In the genomic region with DNA sequence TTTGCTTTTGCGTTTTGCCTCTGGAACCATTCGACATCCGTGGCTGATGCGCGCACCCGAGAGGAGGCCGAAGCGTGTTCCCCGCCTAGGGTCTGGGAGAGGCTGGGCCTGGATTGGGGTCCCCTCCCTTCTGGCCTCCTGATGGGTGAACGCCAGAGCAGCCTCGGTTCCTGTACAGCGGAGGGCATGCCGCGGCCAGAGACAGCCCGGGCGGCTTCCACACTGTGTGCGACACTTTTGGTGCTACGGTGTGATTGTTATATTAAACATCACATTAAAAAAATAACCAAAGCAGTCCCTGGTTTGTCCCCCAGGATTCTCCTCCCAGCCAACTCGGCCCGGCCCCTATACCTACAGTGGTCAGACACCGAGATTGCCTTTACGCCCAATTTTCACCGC, we compare ENCODE assay signal across 9 cellular contexts. TPM values are rescaled to one million over a fixed set of nuclear protein-coding genes. Genes with fewer than 3 reads are reported as not detected.
A peak's percentile ranks its signal among the peaks of the same experiment; 100 is the strongest.
DNase-seq lines count a peak whose midpoint lies in the region; ATAC-seq and FAIRE-seq lines count a peak whose summit lies in the region.
"Had no signal": no experiment of that assay in that cellular context is flagged by ENCODE, and none has a peak within 500 bp of the region (broad histone marks: within the 10 kb centered on the region; RNA-seq: fewer than 3 reads in every experiment).

No MANE protein-coding gene starts in this region.

- H3K4me3 Mint-ChIP-seq in activated T-cell treated with anti-CD3 and anti-CD28 coated beads, Interleukin-2, amount 50 U/mL, for 72 hours: peak overlapping the region; percentile 54 to 81

- ATAC-seq in activated T-cell treated with anti-CD3 and anti-CD28 coated beads, Interleukin-2, amount 50 U/mL, for 72 hours (replicated peaks in 1 of 2): peak; percentile 41 to 50
- ATAC-seq in HG02884 (IDR thresholded peaks at IDR 0.05; ENCODE audit: unreplicated experiment): no peak

- FAIRE-seq in RCC 7860 (lab: Jason Lieb, UNC): no peak

- peaks cover 38% of the 10 kb centered on the region for H3K4me1 Mint-ChIP-seq in activated T-cell treated with anti-CD3 and anti-CD28 coated beads, Interleukin-2, amount 50 U/mL, for 72 hours (ENCODE audit: low read depth)

- H3K27ac ChIP-seq in stomach smooth muscle (ENCODE audit: low read length): no peak overlapping the region
- H3K27ac ChIP-seq: 22Rv1 had no signal

- DNase-seq in DMS53 (lab: John Stamatoyannopoulos, UW): peak; percentile 58
- DNase-seq in DMS53 treated with DMSO at 0.1 percent for 48 hours (lab: John Stamatoyannopoulos, UW; ENCODE audit: unreplicated experiment): no peak
- DNase-seq in activated T-cell treated with anti-CD3 and anti-CD28 coated beads, Interleukin-2, amount 50 U/mL, for 72 hours: no peak
- peak; percentile 35 for DNase-seq in kidney tubule cell (ENCODE audit: low spot score)
- DNase-seq in AG08396 (ENCODE audit: low spot score): no peak
- DNase-seq in RCC 7860 (ENCODE audit: low spot score): no peak

- H3K4me3 ChIP-seq in stomach smooth muscle (ENCODE audit: low read length in 2 of 2): peak overlapping the region; percentile 52 to 76

- no peak overlapping the region for H3K27ac Mint-ChIP-seq in activated T-cell treated with anti-CD3 and anti-CD28 coated beads, Interleukin-2, amount 50 U/mL, for 72 hours

- peaks cover 40% of the 10 kb centered on the region for H3K4me1 ChIP-seq in stomach smooth muscle (ENCODE audit: control insufficient read depth, insufficient read depth, low read length)

- H3K9me3 Mint-ChIP-seq in activated T-cell treated with anti-CD3 and anti-CD28 coated beads, Interleukin-2, amount 50 U/mL, for 72 hours: no peaks in the 10 kb centered on the region

- peaks cover 79 to 96% of the 10 kb centered on the region in 2 donors for H3K27me3 ChIP-seq in stomach smooth muscle (ENCODE audit: control insufficient read depth in 1 of 2, insufficient read depth in 2 of 2, low read length in 2 of 2)

- H3K36me3 Mint-ChIP-seq in activated T-cell treated with anti-CD3 and anti-CD28 coated beads, Interleukin-2, amount 50 U/mL, for 72 hours (ENCODE audit: insufficient read depth in 2 of 2): peaks cover 0 to 1% of the 10 kb centered on the region in 2 donors

- no peaks in the 10 kb centered on the region for H3K9me3 ChIP-seq in stomach smooth muscle (ENCODE audit: control insufficient read depth in 2 of 2, low read length in 2 of 2)

- H3K36me3 ChIP-seq in stomach smooth muscle (ENCODE audit: control insufficient read depth in 2 of 2, insufficient read depth in 2 of 2, low read length in 2 of 2): no peaks in the 10 kb centered on the region

- H3K9ac ChIP-seq in stomach smooth muscle (ENCODE audit: low read length in 2 of 2): no peak overlapping the region

- peaks cover 85% of the 10 kb centered on the region for H3K27me3 Mint-ChIP-seq in activated T-cell treated with anti-CD3 and anti-CD28 coated beads, Interleukin-2, amount 50 U/mL, for 72 hours (ENCODE audit: low read depth)

RNA-seq across cellular contexts. Expression of gene HOXA7, which starts 3.7 kb away (rescaled TPM):
- total RNA-seq in activated T-cell treated with anti-CD3 and anti-CD28 coated beads, Interleukin-2, amount 50 U/mL, for 72 hours: not detected

RNA-seq across cellular contexts. Expression of gene HOXA9, which starts 5.2 kb away (rescaled TPM):
- not detected for total RNA-seq in activated T-cell treated with anti-CD3 and anti-CD28 coated beads, Interleukin-2, amount 50 U/mL, for 72 hours

RNA-seq across cellular contexts. Expression of gene HOXA3, which starts 7.8 kb away (rescaled TPM):
- total RNA-seq in activated T-cell treated with anti-CD3 and anti-CD28 coated beads, Interleukin-2, amount 50 U/mL, for 72 hours: not detected

RNA-seq across cellular contexts. Expression of gene HOXA6, which starts 12.6 kb away (rescaled TPM):
- total RNA-seq in activated T-cell treated with anti-CD3 and anti-CD28 coated beads, Interleukin-2, amount 50 U/mL, for 72 hours: under 1 TPM in 1 of 2 donors, not detected in 1; 0.31 TPM

RNA-seq across cellular contexts. Expression of gene HOXA10, which starts 14.0 kb away (rescaled TPM):
- total RNA-seq in activated T-cell treated with anti-CD3 and anti-CD28 coated beads, Interleukin-2, amount 50 U/mL, for 72 hours: under 1 TPM; 0.19 to 0.26 TPM

Comparison
In these comparisons a context has a peak if more than half of its experiments do, and no peak if none do; other contexts are left out.
1. DNase-seq: peak in DMS53 (single experiment) and kidney tubule cell (single experiment); none in DMS53 treated with DMSO at 0.1 percent for 48 hours (single experiment), activated T-cell treated with anti-CD3 and anti-CD28 coated beads, Interleukin-2, amount 50 U/mL, for 72 hours (0 of 2), AG08396 (single experiment) and RCC 7860 (single experiment).